19 cellular contexts compared by ENCODE assay signal in the genomic region with DNA sequence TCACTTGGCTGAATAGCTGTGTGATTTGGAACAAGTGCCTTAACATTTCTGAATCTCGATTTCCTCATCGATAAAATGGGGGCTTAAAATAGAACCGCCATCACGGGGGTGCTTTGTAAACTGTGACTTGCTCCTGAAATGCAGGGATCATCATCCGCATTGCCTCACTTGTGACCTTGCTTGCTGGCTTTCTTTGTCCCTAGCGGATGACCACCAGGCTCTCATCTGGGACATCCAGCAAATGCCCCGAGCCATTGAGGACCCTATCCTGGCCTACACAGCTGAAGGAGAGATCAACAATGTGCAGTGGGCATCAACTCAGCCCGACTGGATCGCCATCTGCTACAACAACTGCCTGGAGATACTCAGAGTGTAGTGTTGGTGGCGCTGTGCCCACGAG. TPM values are rescaled to one million over a fixed set of nuclear protein-coding genes. Genes with fewer than 3 reads are reported as not detected.
A peak's percentile ranks its signal among the peaks of the same experiment; 100 is the strongest.
DNase-seq lines count a peak whose midpoint lies in the region; ATAC-seq, FAIRE-seq and TF ChIP-seq lines count a peak whose summit lies in the region.
"Had no signal": no experiment of that assay in that cellular context is flagged by ENCODE, and none has a peak within 500 bp of the region (broad histone marks: within the 10 kb centered on the region; RNA-seq: fewer than 3 reads in every experiment).

No MANE protein-coding gene starts in this region.

- H3K4me1 ChIP-seq in HepG2 (ENCODE audit: insufficient read depth, low read length) (no peaks in the 10 kb centered on the region), right lobe of liver (no peaks in the 10 kb centered on the region), DND-41 (ENCODE audit: insufficient read depth, low read length) (peaks cover 4% of the 10 kb centered on the region; the same call in 1 of the 2 replicates), H1 (replicated peaks in 1 of 4; ENCODE audit: control insufficient read depth in 3 of 4, insufficient read depth in 4 of 4, low read length in 3 of 4) (no peaks in the 10 kb centered on the region)

- no peak overlapping the region for H3K23ac ChIP-seq in H1 (ENCODE audit: insufficient read length)

- no peak overlapping the region for H4K91ac ChIP-seq in H1 (replicated peaks; ENCODE audit: insufficient read length, low read length)

- H4K8ac ChIP-seq in H1 (ENCODE audit: extremely low read depth, insufficient read depth, low read length): no peak overlapping the region

- H3K4me2 ChIP-seq in HepG2 (ENCODE audit: low read depth, low read length) (no peak overlapping the region), DND-41 (ENCODE audit: insufficient read depth, low read length) (no peak overlapping the region), H1 (ENCODE audit: insufficient read depth in 1 of 2, low read depth in 2 of 2, low read length in 2 of 2) (no peak overlapping the region)

- no peak overlapping the region for H2BK15ac ChIP-seq in H1 (ENCODE audit: low read length)

- TF ChIP-seq RAD21 in HepG2 (CRISPR knock-in tag; IDR thresholded peaks at IDR 0.05) (no peak), H1 (IDR thresholded peaks at IDR 0.05 in 1 of 2, conservative IDR thresholded peaks at IDR 0.05 in 1 of 2; ENCODE audit: low read depth in 2 of 2, low read length in 2 of 2) (no peak)

- no peaks in the 10 kb centered on the region; the same call in 1 of the 2 replicates for H3K79me1 ChIP-seq in H1 (ENCODE audit: low read depth, low read length)

- H3K36me3 ChIP-seq in HepG2 (replicated peaks in 1 of 2; ENCODE audit: control insufficient read depth in 1 of 2, insufficient read depth in 2 of 2, low read length in 2 of 2): peaks cover 42 to 63% of the 10 kb centered on the region in 2 experiments
- peaks cover 0 to 74% (median 25%) of the 10 kb centered on the region in 4 donors for H3K36me3 ChIP-seq in right lobe of liver
- H3K36me3 ChIP-seq in DND-41 (ENCODE audit: insufficient read depth, low read length): peaks cover 84% of the 10 kb centered on the region
- H3K36me3 ChIP-seq in H1 (ENCODE audit: control insufficient read depth in 2 of 4, insufficient read depth in 4 of 4, low read length in 3 of 4): peaks cover 22 to 51% (median 41%) of the 10 kb centered on the region in 4 experiments

- no peak overlapping the region for H3K4ac ChIP-seq in H1 (replicated peaks; ENCODE audit: insufficient read length, low read depth, low read length)

- BruUV-seq in HepG2 (replicated peaks; lab: Mats Ljungman, UMichigan): no TSS peak

- no peak overlapping the region for H3K9ac ChIP-seq in HepG2 (ENCODE audit: insufficient read depth, low read depth, low read length)
- H3K9ac ChIP-seq in DND-41 (ENCODE audit: low read depth, low read length): no peak overlapping the region
- no peak overlapping the region for H3K9ac ChIP-seq in H1 (replicated peaks in 1 of 4; ENCODE audit: extremely low read depth in 1 of 4, low read depth in 3 of 4, low read length in 3 of 4)

- H2BK12ac ChIP-seq in H1 (ENCODE audit: low read depth, low read length): 0 out of 2 replicates have a peak overlapping the region, but pooled peaks have one; percentile 27

- TF ChIP-seq CTCF in HepG2 (CRISPR knock-in tag; IDR thresholded peaks at IDR 0.05) (no peak), right lobe of liver (IDR thresholded peaks at IDR 0.05) (no peak), DND-41 (IDR thresholded peaks at IDR 0.05; ENCODE audit: borderline replicate concordance, extremely low read depth, low read length, poor library complexity, severe bottlenecking) (peak; percentile 13), H1 (IDR thresholded peaks at IDR 0.05; ENCODE audit: control extremely low read depth in 1 of 3, insufficient read depth in 1 of 3, low read depth in 1 of 3, low read length in 3 of 3) (no peak)

- DNase-seq in HepG2 (ENCODE audit: low spot score): no peak
- no peak for DNase-seq in right lobe of liver
- no peak for DNase-seq in DND-41
- DNase-seq in H1 (ENCODE audit: low read depth in 1 of 2, low spot score in 2 of 2): no peak
- DNase-seq in head of caudate nucleus: no peak
- no peak for DNase-seq in cerebellum (ENCODE audit: low spot score)
- DNase-seq: ACHN; AML-193; Calu3; CD8-positive, alpha-beta T cell; GDM1; GOT3; H9; KG1 had no signal

- H3K27me3 ChIP-seq in HepG2 (ENCODE audit: control insufficient read depth in 1 of 2, insufficient read depth in 2 of 2, low read length in 2 of 2) (no peaks in the 10 kb centered on the region), right lobe of liver (no peaks in the 10 kb centered on the region), DND-41 (ENCODE audit: insufficient read depth, low read length, poor library complexity) (no peaks in the 10 kb centered on the region), H1 (replicated peaks in 1 of 4; ENCODE audit: control insufficient read depth in 3 of 4, extremely low read depth in 1 of 4, insufficient read depth in 3 of 4, low read length in 3 of 4) (no peaks in the 10 kb centered on the region)

- H4K20me1 ChIP-seq in HepG2 (ENCODE audit: insufficient read depth, low read length) (no peaks in the 10 kb centered on the region; the same call in 1 of the 2 replicates), DND-41 (ENCODE audit: insufficient read depth, low read length) (no peaks in the 10 kb centered on the region), H1 (replicated peaks in 1 of 2; ENCODE audit: control insufficient read depth in 1 of 2, insufficient read depth in 2 of 2, low read length in 2 of 2) (peaks cover 0 to 2% of the 10 kb centered on the region in 2 experiments)

- no peak overlapping the region for H3K14ac ChIP-seq in H1 (ENCODE audit: insufficient read length)

- no peak for ATAC-seq in HepG2
- ATAC-seq in right lobe of liver: no peak
- ATAC-seq in DND-41 (ENCODE audit: insufficient read depth, low read depth): no peak
- no peak for ATAC-seq in GM18867 (IDR thresholded peaks at IDR 0.05; ENCODE audit: unreplicated experiment)
- ATAC-seq: CD8-positive, alpha-beta T cell had no signal

- no peak overlapping the region for H2AK5ac ChIP-seq in H1 (ENCODE audit: low read depth, low read length)

- FAIRE-seq in HepG2 (lab: Jason Lieb, UNC): no peak
- no peak for FAIRE-seq in H1 (lab: Jason Lieb, UNC)
- FAIRE-seq: A204.1, GM12892, GM18507 had no signal

- H3K4me3 ChIP-seq in HepG2 (replicated peaks in 1 of 3; ENCODE audit: insufficient read depth in 1 of 3, low read depth in 2 of 3, low read length in 3 of 3): no peak overlapping the region
- no peak overlapping the region for H3K4me3 ChIP-seq in right lobe of liver
- no peak overlapping the region for H3K4me3 ChIP-seq in DND-41 (ENCODE audit: low read depth in 1 of 2, low read length in 2 of 2)
- H3K4me3 ChIP-seq in H1 (ENCODE audit: extremely low read depth in 1 of 4, insufficient read depth in 2 of 4, low read depth in 3 of 4, low read length in 4 of 4): no peak overlapping the region

- POLR2A ChIA-PET in HepG2 (lab: Yijun Ruan, JAX): no interaction called here
- POLR2A ChIA-PET in H1 (lab: Charles Lee; ENCODE audit: partially characterized antibody): no interaction called here

- H3K56ac ChIP-seq in H1 (replicated peaks; ENCODE audit: insufficient read length, low read depth, low read length): no peak overlapping the region

- no peaks in the 10 kb centered on the region; the same call in 1 of the 2 replicates for H3K23me2 ChIP-seq in H1 (ENCODE audit: low read depth, low read length)

- H3K9me3 ChIP-seq in HepG2 (ENCODE audit: low read length) (no peaks in the 10 kb centered on the region), right lobe of liver (no peaks in the 10 kb centered on the region), DND-41 (ENCODE audit: insufficient read depth, low read length, severe bottlenecking) (no peaks in the 10 kb centered on the region), H1 (ENCODE audit: insufficient read depth in 2 of 2, low read depth in 1 of 2, low read length in 1 of 2) (no peaks in the 10 kb centered on the region)

- TF ChIP-seq POLR2A in HepG2 (IDR thresholded peaks at IDR 0.05; ENCODE audit: insufficient read depth in 1 of 2, low read depth in 2 of 2, low read length in 2 of 2): no peak
- TF ChIP-seq POLR2A in right lobe of liver (IDR thresholded peaks at IDR 0.05): no peak
- TF ChIP-seq POLR2A in H1 (IDR thresholded peaks at IDR 0.05; ENCODE audit: control extremely low read depth in 1 of 2, low read depth in 2 of 2, low read length in 2 of 2): no peak

- CTCF ChIA-PET in HepG2 (lab: Yijun Ruan, JAX; ENCODE audit: low intra/inter-chr PET ratio, low total read pairs) (no interaction called here), H1 (lab: Charles Lee; ENCODE audit: partially characterized antibody) (interaction anchor here (1.0 to 1.4 kb wide), 4 partner anchors 18 to 146 kb away, joined by 3 to 4 read pairs (median 3); no protein-coding TSS in a partner anchor)

- H2BK20ac ChIP-seq in H1 (ENCODE audit: low read length): no peak overlapping the region

- in situ Hi-C loops in HepG2 (cut with HindIII; ENCODE audit: extremely low pct_ligation_motif_present, low pct_unique_long_range_greater_than_20kb): no loop called here

- no peak overlapping the region for H2BK5ac ChIP-seq in H1 (ENCODE audit: low read depth, low read length)

- H2AFZ ChIP-seq in HepG2 (ENCODE audit: low read length): no peak overlapping the region
- H2AFZ ChIP-seq in DND-41 (ENCODE audit: low read depth, low read length): no peak overlapping the region
- H2AFZ ChIP-seq in H1 (ENCODE audit: low read length): no peak overlapping the region

- no peak overlapping the region for H4K5ac ChIP-seq in H1 (ENCODE audit: insufficient read length, low read depth, low read length)

- no peak overlapping the region for H2BK120ac ChIP-seq in H1 (replicated peaks; ENCODE audit: low read depth, low read length)

- 94% methylated on average over 11 of the region's 11 CpGs for WGBS in HepG2 (ENCODE audit: low lambda C conversion rate)
- WGBS in right lobe of liver (ENCODE audit: insufficient coverage, low coverage, low lambda C conversion rate, missing lambda C conversion rate): 96% methylated on average over 4 of the region's 11 CpGs
- WGBS in H1 (ENCODE audit: extremely low coverage in 1 of 2, insufficient coverage in 1 of 2, insufficient read length in 1 of 2, insufficient replicate concordance in 2 of 2, low coverage in 1 of 2, low lambda C conversion rate in 2 of 2, missing lambda C conversion rate in 1 of 2), 2 experiments: 89% methylated on average over 11 of the region's 11 CpGs; no CpG with 5 or more reads in 1 of the 2 experiments

- intact Hi-C loops in HepG2 (cut with micrococcal nuclease; ENCODE audit: unreplicated experiment): no loop called here
- intact Hi-C loops in right lobe of liver (cut with DNase I): no loop called here
- intact Hi-C loops in head of caudate nucleus (cut with DNase I): no loop called here

- H3K18ac ChIP-seq in H1 (ENCODE audit: extremely low read depth, low read length): no peak overlapping the region

- H3K27ac ChIP-seq in HepG2 (ENCODE audit: extremely low read length, insufficient read depth, low read length) (no peak overlapping the region), right lobe of liver (no peak overlapping the region), DND-41 (ENCODE audit: low read length) (no peak overlapping the region), H1 (ENCODE audit: low read depth, low read length) (no peak overlapping the region; the same call in 1 of the 2 replicates)
- H3K27ac ChIP-seq: C4-2B had no signal

- TF ChIP-seq EP300 in HepG2 (IDR thresholded peaks at IDR 0.05; ENCODE audit: low read depth in 2 of 2, low read length in 2 of 2): no peak
- TF ChIP-seq EP300 in HepG2 (CRISPR knock-in tag; IDR thresholded peaks at IDR 0.05; ENCODE audit: borderline replicate concordance): no peak
- no peak for TF ChIP-seq EP300 in H1 (IDR thresholded peaks at IDR 0.05; ENCODE audit: borderline replicate concordance in 1 of 2, low read depth in 2 of 2, low read length in 2 of 2)

- no peaks in the 10 kb centered on the region for H3K79me2 ChIP-seq in HepG2 (ENCODE audit: insufficient read depth, low read length)
- H3K79me2 ChIP-seq in DND-41 (ENCODE audit: insufficient read depth, low read length): no peaks in the 10 kb centered on the region
- no peaks in the 10 kb centered on the region for H3K79me2 ChIP-seq in H1 (ENCODE audit: control insufficient read depth in 1 of 2, insufficient read depth in 2 of 2, low read length in 2 of 2)

RNA-seq across cellular contexts. Expression of gene TACO1, which starts 11.9 kb away (rescaled TPM):
- total RNA-seq in HepG2 (2016; rRNA removed; fragmentation: Illumina TruSeq; extraction: Trizol) (53.6 and 57.6 TPM in 2 replicates), right lobe of liver (10 to 100 TPM; 30.6 to 46.7 (median 35.5) TPM), cerebellum (8.0 TPM)
- total RNA-seq in HepG2 (2016; cell fraction: cytosol; rRNA removed; fragmentation: Illumina TruSeq; extraction: Trizol; ENCODE audit: low read depth): 17.7 and 19.3 TPM in 2 replicates
- 52.7 and 55.4 TPM in 2 replicates for total RNA-seq in HepG2 (2016; cell fraction: insoluble cytoplasmic fraction; rRNA removed; fragmentation: Illumina TruSeq; extraction: Trizol)
- total RNA-seq in HepG2 (2016; cell fraction: membrane; rRNA removed; fragmentation: Illumina TruSeq; extraction: Trizol): 30.0 and 35.3 TPM in 2 replicates
- total RNA-seq in HepG2 (2016; cell fraction: nucleus; rRNA removed; fragmentation: Illumina TruSeq; extraction: Trizol): 24.0 and 25.8 TPM in 2 replicates
- polyA plus RNA-seq in HepG2 (2011; rRNA removed) (33.3 and 34.7 TPM in 2 replicates), H1 (2011; rRNA removed) (19.1 and 19.8 TPM in 2 replicates)
- polyA plus RNA-seq in HepG2 (2011; cell fraction: cytosol; rRNA removed): 30.0 and 33.8 TPM in 2 replicates
- polyA plus RNA-seq in HepG2 (2011; cell fraction: nucleus; rRNA removed): 19.5 and 24.4 TPM in 2 replicates
- 32.7 and 34.2 TPM in 2 replicates for polyA plus RNA-seq in HepG2 (2012)
- polyA plus RNA-seq in HepG2 (2016; cell fraction: cytosol; fragmentation: Illumina TruSeq; extraction: Trizol; ENCODE audit: low read depth): 18.0 and 21.7 TPM in 2 replicates
- polyA plus RNA-seq in HepG2 (2016; cell fraction: insoluble cytoplasmic fraction; fragmentation: Illumina TruSeq; extraction: Trizol; ENCODE audit: low read depth): 63.2 and 67.2 TPM in 2 replicates
- polyA plus RNA-seq in HepG2 (2016; cell fraction: membrane; fragmentation: Illumina TruSeq; extraction: Trizol; ENCODE audit: low read depth): 24.8 and 29.6 TPM in 2 replicates
- polyA plus RNA-seq in HepG2 (2016; cell fraction: nucleus; fragmentation: Illumina TruSeq; extraction: Trizol; ENCODE audit: insufficient read depth, low read depth): 40.5 and 41.7 TPM in 2 replicates
- polyA minus RNA-seq in HepG2 (2011; rRNA and poly(A)+ RNA removed; ENCODE audit: low replicate concordance): 30.2 and 32.4 TPM in 2 replicates
- polyA minus RNA-seq in HepG2 (2011; cell fraction: cytosol; rRNA and poly(A)+ RNA removed): 18.8 and 19.7 TPM in 2 replicates
- 10.7 and 11.7 TPM in 2 replicates for polyA minus RNA-seq in HepG2 (2011; cell fraction: nucleus; rRNA and poly(A)+ RNA removed)
- 23.6 and 24.0 TPM in 2 replicates for total RNA-seq in H1 (2021; fragmentation: NEBNext Ultra II Directional; extraction: Animal tissue kit (Norgen Biotek cat#: 25700))
- 25.5 TPM for polyA plus RNA-seq in H1 (2011; cell fraction: cytosol; rRNA removed)
- 19.6 TPM for polyA plus RNA-seq in H1 (2011; cell fraction: nucleus; rRNA removed)
- 18.3 to 26.4 TPM (median 25.0 TPM) in 4 replicates for polyA plus RNA-seq in H1 (2012, experiment 1 of 2)
- polyA plus RNA-seq in H1 (2012, experiment 2 of 2): 31.7 TPM
- 15.2 TPM for polyA plus RNA-seq in H1 (2013, experiment 1 of 2)
- polyA plus RNA-seq in H1 (2013, experiment 2 of 2): 14.6 TPM
- 14.9 and 15.3 TPM in 2 replicates for polyA minus RNA-seq in H1 (2011; rRNA and poly(A)+ RNA removed)
- polyA minus RNA-seq in H1 (2011; cell fraction: cytosol; rRNA and poly(A)+ RNA removed): 9.7 TPM
- polyA minus RNA-seq in H1 (2011; cell fraction: nucleus; rRNA and poly(A)+ RNA removed): 9.1 TPM

RNA-seq across cellular contexts. Expression of gene MAP3K3, which starts 33.4 kb away (rescaled TPM):
- total RNA-seq in HepG2 (2016; rRNA removed; fragmentation: Illumina TruSeq; extraction: Trizol): 15.9 and 21.8 TPM in 2 replicates
- total RNA-seq in HepG2 (2016; cell fraction: cytosol; rRNA removed; fragmentation: Illumina TruSeq; extraction: Trizol; ENCODE audit: low read depth): 5.8 and 7.6 TPM in 2 replicates
- total RNA-seq in HepG2 (2016; cell fraction: insoluble cytoplasmic fraction; rRNA removed; fragmentation: Illumina TruSeq; extraction: Trizol): 13.8 and 21.1 TPM in 2 replicates
- 20.5 TPM in 2 replicates for total RNA-seq in HepG2 (2016; cell fraction: membrane; rRNA removed; fragmentation: Illumina TruSeq; extraction: Trizol)
- total RNA-seq in HepG2 (2016; cell fraction: nucleus; rRNA removed; fragmentation: Illumina TruSeq; extraction: Trizol): 20.6 and 23.3 TPM in 2 replicates
- polyA plus RNA-seq in HepG2 (2011; rRNA removed): 17.7 and 21.7 TPM in 2 replicates
- 15.0 and 15.2 TPM in 2 replicates for polyA plus RNA-seq in HepG2 (2011; cell fraction: cytosol; rRNA removed)
- polyA plus RNA-seq in HepG2 (2011; cell fraction: nucleus; rRNA removed): 38.1 and 41.6 TPM in 2 replicates
- polyA plus RNA-seq in HepG2 (2012): 18.1 and 21.8 TPM in 2 replicates
- polyA plus RNA-seq in HepG2 (2016; cell fraction: cytosol; fragmentation: Illumina TruSeq; extraction: Trizol; ENCODE audit: low read depth): 3.4 and 4.0 TPM in 2 replicates
- polyA plus RNA-seq in HepG2 (2016; cell fraction: insoluble cytoplasmic fraction; fragmentation: Illumina TruSeq; extraction: Trizol; ENCODE audit: low read depth): 9.6 and 14.2 TPM in 2 replicates
- 12.0 and 12.9 TPM in 2 replicates for polyA plus RNA-seq in HepG2 (2016; cell fraction: membrane; fragmentation: Illumina TruSeq; extraction: Trizol; ENCODE audit: low read depth)
- 39.2 and 42.5 TPM in 2 replicates for polyA plus RNA-seq in HepG2 (2016; cell fraction: nucleus; fragmentation: Illumina TruSeq; extraction: Trizol; ENCODE audit: insufficient read depth, low read depth)
- polyA minus RNA-seq in HepG2 (2011; rRNA and poly(A)+ RNA removed; ENCODE audit: low replicate concordance): 26.0 and 28.8 TPM in 2 replicates
- polyA minus RNA-seq in HepG2 (2011; cell fraction: cytosol; rRNA and poly(A)+ RNA removed): 9.8 and 12.7 TPM in 2 replicates
- 39.9 and 44.1 TPM in 2 replicates for polyA minus RNA-seq in HepG2 (2011; cell fraction: nucleus; rRNA and poly(A)+ RNA removed)
- total RNA-seq in right lobe of liver: 10 to 100 TPM; 10.6 to 15.8 (median 13.0) TPM
- 21.0 and 22.6 TPM in 2 replicates for total RNA-seq in H1 (2021; fragmentation: NEBNext Ultra II Directional; extraction: Animal tissue kit (Norgen Biotek cat#: 25700))
- polyA plus RNA-seq in H1 (2011; rRNA removed): 10.3 and 14.8 TPM in 2 replicates
- 16.3 TPM for polyA plus RNA-seq in H1 (2011; cell fraction: cytosol; rRNA removed)
- polyA plus RNA-seq in H1 (2011; cell fraction: nucleus; rRNA removed): 27.5 TPM
- polyA plus RNA-seq in H1 (2012, experiment 1 of 2): 15.0 to 17.6 TPM (median 16.1 TPM) in 4 replicates
- 12.6 TPM for polyA plus RNA-seq in H1 (2012, experiment 2 of 2)
- polyA plus RNA-seq in H1 (2013, experiment 1 of 2): 10.8 TPM
- polyA plus RNA-seq in H1 (2013, experiment 2 of 2): 9.9 TPM
- polyA minus RNA-seq in H1 (2011; rRNA and poly(A)+ RNA removed): 24.9 and 25.8 TPM in 2 replicates
- polyA minus RNA-seq in H1 (2011; cell fraction: cytosol; rRNA and poly(A)+ RNA removed): 12.1 TPM
- polyA minus RNA-seq in H1 (2011; cell fraction: nucleus; rRNA and poly(A)+ RNA removed): 24.1 TPM
- total RNA-seq in cerebellum: 28.9 TPM

RNA-seq across cellular contexts. Expression of gene DCAF7, which starts 38.5 kb away (rescaled TPM):
- total RNA-seq in HepG2 (2016; rRNA removed; fragmentation: Illumina TruSeq; extraction: Trizol) (55.2 and 77.5 TPM in 2 replicates), right lobe of liver (10 to 100 TPM; 14.9 to 31.0 (median 26.7) TPM), cerebellum (44.4 TPM)
- 10.3 and 11.9 TPM in 2 replicates for total RNA-seq in HepG2 (2016; cell fraction: cytosol; rRNA removed; fragmentation: Illumina TruSeq; extraction: Trizol; ENCODE audit: low read depth)
- 58.9 and 68.6 TPM in 2 replicates for total RNA-seq in HepG2 (2016; cell fraction: insoluble cytoplasmic fraction; rRNA removed; fragmentation: Illumina TruSeq; extraction: Trizol)
- total RNA-seq in HepG2 (2016; cell fraction: membrane; rRNA removed; fragmentation: Illumina TruSeq; extraction: Trizol): 23.2 and 25.5 TPM in 2 replicates
- total RNA-seq in HepG2 (2016; cell fraction: nucleus; rRNA removed; fragmentation: Illumina TruSeq; extraction: Trizol): 33.1 and 38.3 TPM in 2 replicates
- polyA plus RNA-seq in HepG2 (2011; rRNA removed) (73.4 and 77.0 TPM in 2 replicates), H1 (2011; rRNA removed) (74.9 and 97.4 TPM in 2 replicates)
- polyA plus RNA-seq in HepG2 (2011; cell fraction: cytosol; rRNA removed): 62.7 and 66.5 TPM in 2 replicates
- polyA plus RNA-seq in HepG2 (2011; cell fraction: nucleus; rRNA removed): 61.2 and 63.3 TPM in 2 replicates
- 84.0 and 84.1 TPM in 2 replicates for polyA plus RNA-seq in HepG2 (2012)
- polyA plus RNA-seq in HepG2 (2016; cell fraction: cytosol; fragmentation: Illumina TruSeq; extraction: Trizol; ENCODE audit: low read depth): 12.2 and 14.0 TPM in 2 replicates
- 61.4 and 80.4 TPM in 2 replicates for polyA plus RNA-seq in HepG2 (2016; cell fraction: insoluble cytoplasmic fraction; fragmentation: Illumina TruSeq; extraction: Trizol; ENCODE audit: low read depth)
- 15.8 and 16.0 TPM in 2 replicates for polyA plus RNA-seq in HepG2 (2016; cell fraction: membrane; fragmentation: Illumina TruSeq; extraction: Trizol; ENCODE audit: low read depth)
- polyA plus RNA-seq in HepG2 (2016; cell fraction: nucleus; fragmentation: Illumina TruSeq; extraction: Trizol; ENCODE audit: insufficient read depth, low read depth): 37.9 and 40.9 TPM in 2 replicates
- polyA minus RNA-seq in HepG2 (2011; rRNA and poly(A)+ RNA removed; ENCODE audit: low replicate concordance): 107 and 220 TPM in 2 replicates
- polyA minus RNA-seq in HepG2 (2011; cell fraction: cytosol; rRNA and poly(A)+ RNA removed): 41.2 and 49.1 TPM in 2 replicates
- polyA minus RNA-seq in HepG2 (2011; cell fraction: nucleus; rRNA and poly(A)+ RNA removed): 35.0 and 40.7 TPM in 2 replicates
- total RNA-seq in H1 (2021; fragmentation: NEBNext Ultra II Directional; extraction: Animal tissue kit (Norgen Biotek cat#: 25700)): 87.3 and 94.1 TPM in 2 replicates
- polyA plus RNA-seq in H1 (2011; cell fraction: cytosol; rRNA removed): 57.6 TPM
- 71.4 TPM for polyA plus RNA-seq in H1 (2011; cell fraction: nucleus; rRNA removed)
- polyA plus RNA-seq in H1 (2012, experiment 1 of 2): 63.0 to 69.1 TPM (median 65.1 TPM) in 4 replicates
- 54.6 TPM for polyA plus RNA-seq in H1 (2012, experiment 2 of 2)
- 41.2 TPM for polyA plus RNA-seq in H1 (2013, experiment 1 of 2)
- 41.8 TPM for polyA plus RNA-seq in H1 (2013, experiment 2 of 2)
- polyA minus RNA-seq in H1 (2011; rRNA and poly(A)+ RNA removed): 139 and 144 TPM in 2 replicates
- 51.2 TPM for polyA minus RNA-seq in H1 (2011; cell fraction: cytosol; rRNA and poly(A)+ RNA removed)
- 36.5 TPM for polyA minus RNA-seq in H1 (2011; cell fraction: nucleus; rRNA and poly(A)+ RNA removed)
